6 cellular contexts compared by ENCODE assay signal in genomic region chr22:50269573-50270301, GRCh38. TPM values are rescaled to one million over a fixed set of nuclear protein-coding genes. Genes with fewer than 3 reads are reported as not detected.
DNase-seq lines count a peak whose midpoint lies in the region; ATAC-seq and TF ChIP-seq lines count a peak whose summit lies in the region.

No MANE protein-coding gene starts in this region.

- H3K4me2 ChIP-seq in BLaER1 = peak overlapping the region; percentile 99
- peak overlapping the region; percentile 51 for H3K4me2 ChIP-seq in KMS-11

- no peaks in the 10 kb centered on the region for H3K79me2 ChIP-seq in KMS-11 (ENCODE audit: insufficient read depth, low read depth)

- POLR2A ChIA-PET in activated naive CD8-positive, alpha-beta T cell treated with anti-CD3 and anti-CD28 coated beads, Interleukin-2, amount 10 ng/mL, durations not matched to agents 7 days and 5 days (lab: Charles Lee) = interaction anchor here (0.7 kb wide), 1 partner anchor 580 kb away, joined by 3 read pairs; no protein-coding TSS in a partner anchor

- DNase-seq in activated naive CD8-positive, alpha-beta T cell treated with anti-CD3 and anti-CD28 coated beads, Interleukin-2, amount 10 ng/mL, durations not matched to agents 7 days and 5 days = peak; percentile 70
- DNase-seq in mesothelial cell of epicardium (ENCODE audit: low spot score in 2 of 2, unreplicated experiment in 2 of 2) (no peak), amniotic stem cell (lab: John Stamatoyannopoulos, UW) (no peak)

- TF ChIP-seq CTCF in KMS-11 (conservative IDR thresholded peaks at IDR 0.05; ENCODE audit: low read depth, low read length) (no peak), mesothelial cell of epicardium (IDR thresholded peaks at IDR 0.05; ENCODE audit: unreplicated experiment) (no peak)

- H3K9ac ChIP-seq in BLaER1 (peak overlapping the region; percentile 76), KMS-11 (no peak overlapping the region)

- H3K4me1 ChIP-seq in BLaER1 (peaks cover 66% of the 10 kb centered on the region), KMS-11 (ENCODE audit: low read depth, poor library complexity, severe bottlenecking) (peaks cover 15% of the 10 kb centered on the region)

- no peaks in the 10 kb centered on the region for H3K9me3 Mint-ChIP-seq in activated naive CD8-positive, alpha-beta T cell treated with anti-CD3 and anti-CD28 coated beads, Interleukin-2, amount 10 ng/mL, durations not matched to agents 7 days and 5 days
- H3K9me3 Mint-ChIP-seq in mesothelial cell of epicardium = no peaks in the 10 kb centered on the region

- peak; percentile 35 for ATAC-seq in activated naive CD8-positive, alpha-beta T cell treated with anti-CD3 and anti-CD28 coated beads, Interleukin-2, amount 10 ng/mL, durations not matched to agents 7 days and 5 days (ENCODE audit: low read depth)
- no peak for ATAC-seq in GM21619 (IDR thresholded peaks at IDR 0.05; ENCODE audit: unreplicated experiment)

- H3K4me3 Mint-ChIP-seq in activated naive CD8-positive, alpha-beta T cell treated with anti-CD3 and anti-CD28 coated beads, Interleukin-2, amount 10 ng/mL, durations not matched to agents 7 days and 5 days = peak overlapping the region; percentile 76
- peak overlapping the region; percentile 64 for H3K4me3 Mint-ChIP-seq in mesothelial cell of epicardium

- H3K4me3 ChIP-seq in BLaER1 (peak overlapping the region; percentile 72), KMS-11 (IDR thresholded peaks at IDR 0.05; ENCODE audit: insufficient read depth, low read depth, low read length) (no peak overlapping the region)

- no peaks in the 10 kb centered on the region for H3K36me3 Mint-ChIP-seq in activated naive CD8-positive, alpha-beta T cell treated with anti-CD3 and anti-CD28 coated beads, Interleukin-2, amount 10 ng/mL, durations not matched to agents 7 days and 5 days
- H3K36me3 Mint-ChIP-seq in mesothelial cell of epicardium = peaks cover 7% of the 10 kb centered on the region

- H3K9me3 ChIP-seq in BLaER1 = peaks cover 9% of the 10 kb centered on the region; the same call in 1 of the 2 replicates

- no peak overlapping the region for H3K27ac Mint-ChIP-seq in activated naive CD8-positive, alpha-beta T cell treated with anti-CD3 and anti-CD28 coated beads, Interleukin-2, amount 10 ng/mL, durations not matched to agents 7 days and 5 days
- no peak overlapping the region for H3K27ac Mint-ChIP-seq in mesothelial cell of epicardium

- H3K27me3 Mint-ChIP-seq in activated naive CD8-positive, alpha-beta T cell treated with anti-CD3 and anti-CD28 coated beads, Interleukin-2, amount 10 ng/mL, durations not matched to agents 7 days and 5 days = peaks cover 4% of the 10 kb centered on the region
- peaks cover 25% of the 10 kb centered on the region for H3K27me3 Mint-ChIP-seq in mesothelial cell of epicardium (ENCODE audit: low read depth)

- H3K36me3 ChIP-seq in BLaER1 (peaks cover 23% of the 10 kb centered on the region), KMS-11 (ENCODE audit: insufficient read depth) (no peaks in the 10 kb centered on the region)

- H4K20me1 ChIP-seq in BLaER1 (peaks cover 32% of the 10 kb centered on the region), KMS-11 (ENCODE audit: insufficient read depth) (no peaks in the 10 kb centered on the region)

- H2AFZ ChIP-seq in KMS-11 (ENCODE audit: low read depth) = peak overlapping the region; percentile 4; the same call in 1 of the 2 replicates

- H3K27me3 ChIP-seq in BLaER1 (no peaks in the 10 kb centered on the region), KMS-11 (ENCODE audit: insufficient read depth, low read depth) (no peaks in the 10 kb centered on the region)

- H3K27ac ChIP-seq in BLaER1 (peak overlapping the region; percentile 71), KMS-11 (no peak overlapping the region)

- peaks cover 10% of the 10 kb centered on the region for H3K4me1 Mint-ChIP-seq in activated naive CD8-positive, alpha-beta T cell treated with anti-CD3 and anti-CD28 coated beads, Interleukin-2, amount 10 ng/mL, durations not matched to agents 7 days and 5 days
- peaks cover 21% of the 10 kb centered on the region for H3K4me1 Mint-ChIP-seq in mesothelial cell of epicardium

RNA-seq across cellular contexts. Expression of gene MAPK11, which starts 0.4 kb away (rescaled TPM):
- 1 to 10 TPM; 7.9 to 8.5 TPM for total RNA-seq in activated naive CD8-positive, alpha-beta T cell treated with anti-CD3 and anti-CD28 coated beads, Interleukin-2, amount 10 ng/mL, durations not matched to agents 7 days and 5 days
- 5.9 to 8.4 TPM (median 8.3 TPM) in 3 replicates for total RNA-seq in mesothelial cell of epicardium

RNA-seq across cellular contexts. Expression of gene MAPK12, which starts 8.3 kb away (rescaled TPM):
- 1 to 10 TPM; 3.1 to 3.6 TPM for total RNA-seq in activated naive CD8-positive, alpha-beta T cell treated with anti-CD3 and anti-CD28 coated beads, Interleukin-2, amount 10 ng/mL, durations not matched to agents 7 days and 5 days
- total RNA-seq in mesothelial cell of epicardium = 55.6 to 63.3 TPM (median 57.2 TPM) in 3 replicates

RNA-seq across cellular contexts. Expression of gene HDAC10, which starts 18.7 kb away (rescaled TPM):
- 100 to 1,000 TPM in 1 of 2 experiments, 10 to 100 TPM in 1; 99.1 to 111 TPM for total RNA-seq in activated naive CD8-positive, alpha-beta T cell treated with anti-CD3 and anti-CD28 coated beads, Interleukin-2, amount 10 ng/mL, durations not matched to agents 7 days and 5 days
- 77.6 to 81.3 TPM (median 79.5 TPM) in 3 replicates for total RNA-seq in mesothelial cell of epicardium

RNA-seq across cellular contexts. Expression of gene TUBGCP6, which starts 24.9 kb away (rescaled TPM):
- total RNA-seq in activated naive CD8-positive, alpha-beta T cell treated with anti-CD3 and anti-CD28 coated beads, Interleukin-2, amount 10 ng/mL, durations not matched to agents 7 days and 5 days = 10 to 100 TPM; 92.2 to 94.5 TPM
- total RNA-seq in mesothelial cell of epicardium = 64.1 to 65.9 TPM (median 65.3 TPM) in 3 replicates

RNA-seq across cellular contexts. Expression of gene PLXNB2, which starts 37.7 kb away (rescaled TPM):
- total RNA-seq in activated naive CD8-positive, alpha-beta T cell treated with anti-CD3 and anti-CD28 coated beads, Interleukin-2, amount 10 ng/mL, durations not matched to agents 7 days and 5 days = 10 to 100 TPM; 43.0 to 45.8 TPM
- total RNA-seq in mesothelial cell of epicardium = 467 to 493 TPM (median 468 TPM) in 3 replicates

Comparison
In these comparisons a context has a peak if more than half of its experiments do, and no peak if none do; other contexts are left out.
1. RNA of gene MAPK12, which starts 8.3 kb away (total RNA-seq): 55.6 to 63.3 TPM in mesothelial cell of epicardium; 3.1 to 3.6 TPM in activated naive CD8-positive, alpha-beta T cell treated with anti-CD3 and anti-CD28 coated beads, Interleukin-2, amount 10 ng/mL, durations not matched to agents 7 days and 5 days; every median in the first group is over 10 times any median in the second.